In genomic region chr5:64923151-64923685, GRCh38 we compare ENCODE assay signal across 18 cellular contexts.
DNase-seq lines count a peak whose midpoint lies in the region; ATAC-seq and TF ChIP-seq lines count a peak whose summit lies in the region.
"Had no signal": no experiment of that assay in that cellular context is flagged by ENCODE, and none has a peak within 500 bp of the region (broad histone marks: within the 10 kb centered on the region; RNA-seq: fewer than 3 reads in every experiment).

No MANE protein-coding gene starts in this region.

- H3K27ac Mint-ChIP-seq in activated CD8-positive, alpha-beta memory T cell treated with anti-CD3 and anti-CD28 coated beads, Interleukin-2, amount 10 ng/mL, durations not matched to agents 7 days and 5 days = no peak overlapping the region
- no peak overlapping the region for H3K27ac Mint-ChIP-seq in stimulated activated effector memory CD8-positive, alpha-beta T cell treated with anti-CD3 and anti-CD28 coated beads, Interleukin-12 subunit alpha, Interleukin-12 subunit beta, amount 100 ng/mL, for 72 hours
- H3K27ac Mint-ChIP-seq: CD8-positive, alpha-beta T cell had no signal

- CTCF ChIA-PET in activated CD8-positive, alpha-beta memory T cell treated with anti-CD3 and anti-CD28 coated beads, Interleukin-2, amount 10 ng/mL, durations not matched to agents 7 days and 5 days (lab: Charles Lee) = no interaction called here

- H3K36me3 Mint-ChIP-seq in activated CD8-positive, alpha-beta memory T cell treated with anti-CD3 and anti-CD28 coated beads, Interleukin-2, amount 10 ng/mL, durations not matched to agents 7 days and 5 days = peaks cover 29% of the 10 kb centered on the region
- H3K36me3 Mint-ChIP-seq in stimulated activated effector memory CD8-positive, alpha-beta T cell treated with anti-CD3 and anti-CD28 coated beads, Interleukin-12 subunit alpha, Interleukin-12 subunit beta, amount 100 ng/mL, for 72 hours = no peaks in the 10 kb centered on the region

- H3K4me3 ChIP-seq in fibroblast of pulmonary artery (replicated peaks; ENCODE audit: low read depth, low read length) = no peak overlapping the region
- H3K4me3 ChIP-seq: A549 had no signal

- no peak overlapping the region for H3K4me3 Mint-ChIP-seq in activated CD8-positive, alpha-beta memory T cell treated with anti-CD3 and anti-CD28 coated beads, Interleukin-2, amount 10 ng/mL, durations not matched to agents 7 days and 5 days
- no peak overlapping the region for H3K4me3 Mint-ChIP-seq in stimulated activated effector memory CD8-positive, alpha-beta T cell treated with anti-CD3 and anti-CD28 coated beads, Interleukin-12 subunit alpha, Interleukin-12 subunit beta, amount 100 ng/mL, for 72 hours
- H3K4me3 Mint-ChIP-seq: CD8-positive, alpha-beta T cell had no signal

- no peak for TF ChIP-seq CTCF in fibroblast of pulmonary artery (IDR thresholded peaks at IDR 0.05; ENCODE audit: low read length, missing control alignments)

- ATAC-seq in activated CD8-positive, alpha-beta memory T cell treated with anti-CD3 and anti-CD28 coated beads, Interleukin-2, amount 10 ng/mL, durations not matched to agents 7 days and 5 days = peak; percentile 47
- peak; percentile 64 for ATAC-seq in stimulated activated effector memory CD8-positive, alpha-beta T cell treated with anti-CD3 and anti-CD28 coated beads, Interleukin-12 subunit alpha, Interleukin-12 subunit beta, amount 100 ng/mL, for 72 hours
- ATAC-seq in HG03342 (IDR thresholded peaks at IDR 0.05; ENCODE audit: unreplicated experiment) = no peak
- ATAC-seq: A549; CD8-positive, alpha-beta T cell; left lobe of liver had no signal

- no peaks in the 10 kb centered on the region for H3K27me3 Mint-ChIP-seq in activated CD8-positive, alpha-beta memory T cell treated with anti-CD3 and anti-CD28 coated beads, Interleukin-2, amount 10 ng/mL, durations not matched to agents 7 days and 5 days

- DNase-seq in activated CD8-positive, alpha-beta memory T cell treated with anti-CD3 and anti-CD28 coated beads, Interleukin-2, amount 10 ng/mL, durations not matched to agents 7 days and 5 days = no peak
- no peak for DNase-seq in activated CD8-positive, alpha-beta memory T cell treated with anti-CD3 and anti-CD28 coated beads, Interleukin-2, amount 50 U/mL, for 48 hours
- DNase-seq in NCI-H226 (peak; percentile 21), fibroblast of pulmonary artery (ENCODE audit: low read depth) (peak; percentile 47), ureter (ENCODE audit: low spot score) (no peak), T1000 (lab: John Stamatoyannopoulos, UW) (no peak)
- DNase-seq in stimulated activated effector memory CD8-positive, alpha-beta T cell treated with anti-CD3 and anti-CD28 coated beads, Interleukin-12 subunit alpha, Interleukin-12 subunit beta, amount 100 ng/mL, for 72 hours (ENCODE audit: low spot score in 2 of 2) = no peak
- DNase-seq: activated CD8-positive, alpha-beta memory T cell treated with anti-CD3 and anti-CD28 coated beads for 24 hours; activated effector memory CD4-positive, alpha-beta T cell treated with anti-CD3 and anti-CD28 coated beads, Interleukin-2, amount 50 U/mL, for 16 hours; anterior cingulate cortex; CD8-positive, alpha-beta T cell; hypothalamus; NCI-H187; NCI-H510A treated with DMSO at 0.1 percent for 48 hours; stimulated activated naive CD4-positive, alpha-beta T cell had no signal

- H3K9me3 Mint-ChIP-seq in activated CD8-positive, alpha-beta memory T cell treated with anti-CD3 and anti-CD28 coated beads, Interleukin-2, amount 10 ng/mL, durations not matched to agents 7 days and 5 days (ENCODE audit: low read depth) = peaks cover 8% of the 10 kb centered on the region
- H3K9me3 Mint-ChIP-seq in stimulated activated effector memory CD8-positive, alpha-beta T cell treated with anti-CD3 and anti-CD28 coated beads, Interleukin-12 subunit alpha, Interleukin-12 subunit beta, amount 100 ng/mL, for 72 hours = peaks cover 18% of the 10 kb centered on the region

- peaks cover 9% of the 10 kb centered on the region for H3K4me1 Mint-ChIP-seq in activated CD8-positive, alpha-beta memory T cell treated with anti-CD3 and anti-CD28 coated beads, Interleukin-2, amount 10 ng/mL, durations not matched to agents 7 days and 5 days
- no peaks in the 10 kb centered on the region for H3K4me1 Mint-ChIP-seq in stimulated activated effector memory CD8-positive, alpha-beta T cell treated with anti-CD3 and anti-CD28 coated beads, Interleukin-12 subunit alpha, Interleukin-12 subunit beta, amount 100 ng/mL, for 72 hours

Comparison
In these comparisons a context has a peak if more than half of its experiments do, and no peak if none do; other contexts are left out.
1. DNase-seq: peak in NCI-H226 (single experiment) and fibroblast of pulmonary artery (single experiment); none in activated CD8-positive, alpha-beta memory T cell treated with anti-CD3 and anti-CD28 coated beads, Interleukin-2, amount 10 ng/mL, durations not matched to agents 7 days and 5 days (single experiment), activated CD8-positive, alpha-beta memory T cell treated with anti-CD3 and anti-CD28 coated beads, Interleukin-2, amount 50 U/mL, for 48 hours (single experiment), stimulated activated effector memory CD8-positive, alpha-beta T cell treated with anti-CD3 and anti-CD28 coated beads, Interleukin-12 subunit alpha, Interleukin-12 subunit beta, amount 100 ng/mL, for 72 hours (0 of 2), ureter (single experiment) and T1000 (single experiment).